ENCODE assay signal across 8 cellular contexts in genomic region chr10:79904671-79905321, GRCh38. TPM values are rescaled to one million over a fixed set of nuclear protein-coding genes. Genes with fewer than 3 reads are reported as not detected.
DNase-seq lines count a peak whose midpoint lies in the region; ATAC-seq, FAIRE-seq and TF ChIP-seq lines count a peak whose summit lies in the region.

No MANE protein-coding gene starts in this region.

- TF ChIP-seq CTCF in retinal pigment epithelial cell (conservative IDR thresholded peaks at IDR 0.05; ENCODE audit: low read depth, low read length) = no peak

- H3K9me3 ChIP-seq in HUES6 (ENCODE audit: control insufficient read depth, insufficient read depth, low read depth, low read length) (no peaks in the 10 kb centered on the region), T-helper 17 cell (ENCODE audit: control insufficient read depth, low read length, poor library complexity, severe bottlenecking) (no peaks in the 10 kb centered on the region)

- H3K27me3 Mint-ChIP-seq in T-helper 17 cell = peaks cover 55% of the 10 kb centered on the region

- no peak for FAIRE-seq in GM12892 (lab: Jason Lieb, UNC)

- DNase-seq in GM04503 (ENCODE audit: low read depth) (peak; percentile 20), T-helper 17 cell (peak in 2 of 3 donors; percentile 11 to 16), astrocyte of the hippocampus (ENCODE audit: low read depth, low spot score) (peak; percentile 85), iPS DF 19.7 (ENCODE audit: low read depth, low spot score) (peak; percentile 30), retinal pigment epithelial cell (ENCODE audit: low read depth) (no peak), GM12892 (ENCODE audit: insufficient read length) (no peak)

- peaks cover 6% of the 10 kb centered on the region for H3K36me3 Mint-ChIP-seq in T-helper 17 cell (ENCODE audit: low read depth)

- no peak overlapping the region for H3K27ac ChIP-seq in HUES6 (ENCODE audit: low read depth, low read length)

- ATAC-seq in T-helper 17 cell (peak; percentile 90), HG02763 (IDR thresholded peaks at IDR 0.05; ENCODE audit: unreplicated experiment) (no peak)

- H3K4me1 ChIP-seq in HUES6 (ENCODE audit: control insufficient read depth, insufficient read depth, low read length) = no peaks in the 10 kb centered on the region; the same call in 1 of the 2 replicates

- H3K27me3 ChIP-seq in HUES6 (ENCODE audit: control insufficient read depth, insufficient read depth, low read length) = peaks cover 24% of the 10 kb centered on the region

- peak overlapping the region; percentile 78 for H3K9ac ChIP-seq in HUES6 (ENCODE audit: low read length)

- peaks cover 4% of the 10 kb centered on the region; the same call in 1 of the 2 replicates for H3K36me3 ChIP-seq in HUES6 (ENCODE audit: control insufficient read depth, insufficient read depth, low read length)

- peak overlapping the region; percentile 43 for H3K27ac Mint-ChIP-seq in T-helper 17 cell

- peak overlapping the region; percentile 88 for H3K4me3 ChIP-seq in HUES6 (ENCODE audit: low read depth, low read length)
- peak overlapping the region; percentile 73 for H3K4me3 ChIP-seq in retinal pigment epithelial cell (ENCODE audit: low read length)

- TF ChIP-seq POLR2A in GM12892 (IDR thresholded peaks at IDR 0.05; ENCODE audit: low read depth, low read length) = no peak

- peak overlapping the region; percentile 95 for H3K4me3 Mint-ChIP-seq in T-helper 17 cell

- H3K4me1 Mint-ChIP-seq in T-helper 17 cell = peaks cover 16% of the 10 kb centered on the region

RNA-seq across cellular contexts. Expression of gene SFTPD, which starts 44.1 kb away (rescaled TPM):
- not detected for total RNA-seq in T-helper 17 cell
- polyA plus RNA-seq in GM12892 (2012; ENCODE audit: missing spikeins) = not detected

Comparison
In these comparisons a context has a peak if more than half of its experiments do, and no peak if none do; other contexts are left out.
1. DNase-seq: peak in GM04503 (single experiment), T-helper 17 cell (2 of 3), astrocyte of the hippocampus (single experiment) and iPS DF 19.7 (single experiment); none in retinal pigment epithelial cell (single experiment) and GM12892 (single experiment).